ENCODE assay signal across 1 cellular context in genomic region chr1:36703526-36704208, GRCh38.
TF ChIP-seq lines count a peak whose summit lies in the region.

No MANE protein-coding gene starts in this region.

TF ChIP-seq in K562, 482 proteins besides CTCF, POLR2A, EP300 and RAD21 (continued from another document and continues in another):
- TF ChIP-seq MITF (IDR thresholded peaks at IDR 0.05) = peak; percentile 100
- peak; percentile 57; the same call in 1 of the 2 replicates for TF ChIP-seq JUND (IDR thresholded peaks at IDR 0.05; ENCODE audit: borderline replicate concordance, low read depth, low read length)
- TF ChIP-seq JUND (tag; IDR thresholded peaks at IDR 0.05; ENCODE audit: borderline replicate concordance, low read depth, low read length) = peak; percentile 11; the same call in 1 of the 3 replicates
- 0 out of 4 replicates have a peak, but pooled peaks of 1 of the 2 experiments have one; percentile 30 for TF ChIP-seq KDM4B (IDR thresholded peaks at IDR 0.05; ENCODE audit: borderline replicate concordance in 2 of 2, low read depth in 1 of 2)
- TF ChIP-seq CREM (IDR thresholded peaks at IDR 0.05; ENCODE audit: low read depth) = peak; percentile 62; the same call in 1 of the 2 replicates
- TF ChIP-seq HNRNPLL (IDR thresholded peaks at IDR 0.05; ENCODE audit: low read depth, low read length, poor library complexity, severe bottlenecking) = peak; percentile 30
- TF ChIP-seq CTCFL (IDR thresholded peaks at IDR 0.05; ENCODE audit: borderline replicate concordance, insufficient read depth, low read depth, low read length, poor library complexity, severe bottlenecking) = peak; percentile 43
- peak in 1 of 2 experiments; percentile 33; a peak in 1 of 4 replicates for TF ChIP-seq TEAD1 (CRISPR knock-in tag; IDR thresholded peaks at IDR 0.05)
- 0 out of 2 replicates have a peak, but pooled peaks have one; percentile 40 for TF ChIP-seq SP1 (CRISPR knock-in tag; IDR thresholded peaks at IDR 0.05)
- 0 out of 4 replicates have a peak, but pooled peaks of 1 of the 2 experiments have one; percentile 31 for TF ChIP-seq MLX (CRISPR knock-in tag; conservative IDR thresholded peaks at IDR 0.05)
- peak in 1 of 2 experiments; percentile 50; a peak in 1 of 4 replicates for TF ChIP-seq MNT (conservative IDR thresholded peaks at IDR 0.05)
- peak; percentile 50; the same call in 1 of the 2 replicates for TF ChIP-seq ZKSCAN1 (IDR thresholded peaks at IDR 0.05; ENCODE audit: low read depth, low read length)
- no peak for TF ChIP-seq JUN (IDR thresholded peaks at IDR 0.05; ENCODE audit: borderline replicate concordance, low read depth, low read length)
- TF ChIP-seq JUN (CRISPR knock-in tag; IDR thresholded peaks at IDR 0.05; ENCODE audit: borderline replicate concordance) = peak; percentile 40; the same call in 1 of the 2 replicates
- TF ChIP-seq STAG1 (CRISPR knock-in tag; IDR thresholded peaks at IDR 0.05; ENCODE audit: borderline replicate concordance) = peak; percentile 82; the same call in 1 of the 2 replicates
- no peak for TF ChIP-seq POLR2B (IDR thresholded peaks at IDR 0.05; ENCODE audit: low read depth, partially characterized antibody)
- 0 out of 2 replicates have a peak, but pooled peaks have one; percentile 72 for TF ChIP-seq ARID2 (IDR thresholded peaks at IDR 0.05)
- TF ChIP-seq RB1 (IDR thresholded peaks at IDR 0.05; ENCODE audit: low read depth) = peak; percentile 88
- peak; percentile 61 to 96 for TF ChIP-seq MAZ (CRISPR knock-in tag; conservative IDR thresholded peaks at IDR 0.05 in 1 of 2, IDR thresholded peaks at IDR 0.05 in 1 of 2)
- no peak for TF ChIP-seq CBFA2T3 (IDR thresholded peaks at IDR 0.05)
- no peak for TF ChIP-seq ATF1 (CRISPR knock-in tag; IDR thresholded peaks at IDR 0.05)
- TF ChIP-seq ATF1 (tag; IDR thresholded peaks at IDR 0.05) = 0 out of 2 replicates have a peak, but pooled peaks have one; percentile 9
- 0 out of 3 replicates have a peak, but pooled peaks of 1 of the 2 experiments have one; percentile 38 for TF ChIP-seq CBX3 (IDR thresholded peaks at IDR 0.05; ENCODE audit: borderline replicate concordance in 1 of 2, low read length in 2 of 2)
- peak; percentile 24; the same call in 1 of the 2 replicates for TF ChIP-seq ZBTB7A (IDR thresholded peaks at IDR 0.05; ENCODE audit: borderline replicate concordance, control insufficient read depth, low read depth, low read length)
- TF ChIP-seq MAFG (tag; conservative IDR thresholded peaks at IDR 0.05) = no peak
- TF ChIP-seq HCFC1 (IDR thresholded peaks at IDR 0.05; ENCODE audit: low read depth, low read length) = 0 out of 2 replicates have a peak, but pooled peaks have one; percentile 41
- peak; percentile 57 for TF ChIP-seq MAX (CRISPR knock-in tag; IDR thresholded peaks at IDR 0.05)
- no peak for TF ChIP-seq CUX1 (CRISPR knock-in tag; IDR thresholded peaks at IDR 0.05)
- no peak for TF ChIP-seq ZBTB8A (IDR thresholded peaks at IDR 0.05; ENCODE audit: partially characterized antibody)
- TF ChIP-seq E2F6 (IDR thresholded peaks at IDR 0.05; ENCODE audit: borderline replicate concordance in 1 of 2, extremely low read depth in 1 of 2, insufficient read depth in 1 of 2, insufficient read length in 1 of 2, low read depth in 1 of 2, low read length in 1 of 2, poor library complexity in 1 of 2, severe bottlenecking in 1 of 2) = peak; percentile 43 to 46
- TF ChIP-seq ZNF695 (CRISPR knock-in tag; IDR thresholded peaks at IDR 0.05) = no peak
- TF ChIP-seq USF1 (CRISPR knock-in tag; IDR thresholded peaks at IDR 0.05) = peak; percentile 81
- TF ChIP-seq MBD2 (IDR thresholded peaks at IDR 0.05; ENCODE audit: borderline replicate concordance, low read depth) = no peak
- 0 out of 2 replicates have a peak, but pooled peaks have one; percentile 52 for TF ChIP-seq SREBF1 (IDR thresholded peaks at IDR 0.05; ENCODE audit: borderline replicate concordance, low read depth, low read length)
- peak; percentile 63; the same call in 1 of the 2 replicates for TF ChIP-seq CTBP1 (IDR thresholded peaks at IDR 0.05; ENCODE audit: borderline replicate concordance)
- peak; percentile 60; the same call in 1 of the 2 replicates for TF ChIP-seq BHLHE40 (IDR thresholded peaks at IDR 0.05; ENCODE audit: low read length)
- 0 out of 2 replicates have a peak, but pooled peaks have one; percentile 34 for TF ChIP-seq THAP12 (CRISPR knock-in tag; IDR thresholded peaks at IDR 0.05)
- 0 out of 4 replicates have a peak, but pooled peaks of 1 of the 2 experiments have one; percentile 19 for TF ChIP-seq NRF1 (conservative IDR thresholded peaks at IDR 0.05 in 1 of 2, IDR thresholded peaks at IDR 0.05 in 1 of 2)
- TF ChIP-seq ZBTB2 (IDR thresholded peaks at IDR 0.05) = no peak
- TF ChIP-seq RCOR1 (IDR thresholded peaks at IDR 0.05; ENCODE audit: borderline replicate concordance in 1 of 2, low read depth in 2 of 2, low read length in 2 of 2) = peak in 1 of 2 experiments; percentile 74; a peak in 2 of 4 replicates
- TF ChIP-seq ZFP36 (IDR thresholded peaks at IDR 0.05; ENCODE audit: low read depth, low read length, partially characterized antibody) = peak; percentile 25
- peak; percentile 30; the same call in 1 of the 2 replicates for TF ChIP-seq MTA3 (IDR thresholded peaks at IDR 0.05; ENCODE audit: borderline replicate concordance)
- TF ChIP-seq RAD51 (IDR thresholded peaks at IDR 0.05; ENCODE audit: borderline replicate concordance, low read depth) = peak; percentile 50; the same call in 1 of the 2 replicates
- no peak for TF ChIP-seq OTX1 (CRISPR knock-in tag; IDR thresholded peaks at IDR 0.05)
